In genomic region chr19:7069904-7070226, GRCh38 we compare ENCODE assay signal across 8 cellular contexts. TPM values are rescaled to one million over a fixed set of nuclear protein-coding genes. Genes with fewer than 3 reads are reported as not detected.
DNase-seq lines count a peak whose midpoint lies in the region; ATAC-seq and TF ChIP-seq lines count a peak whose summit lies in the region.

No MANE protein-coding gene starts in this region.

- no peak for DNase-seq in adrenal gland
- DNase-seq in thoracic aorta (ENCODE audit: low spot score): no peak
- DNase-seq in OCI-M2 (lab: John Stamatoyannopoulos, UW; ENCODE audit: unreplicated experiment): no peak
- DNase-seq in KBM-7: no peak

- intact Hi-C loops in adrenal gland (cut with DNase I): no loop called here

- H3K27ac ChIP-seq in BLaER1 (peak overlapping the region; percentile 90), adrenal gland (peak overlapping the region; percentile 17 to 78 (median 74)), layer of hippocampus (ENCODE audit: low read depth, low read length) (peak overlapping the region; percentile 81), thoracic aorta (peak overlapping the region; percentile 57 to 77)

- peaks cover 10% of the 10 kb centered on the region; the same call in 1 of the 2 replicates for H4K20me1 ChIP-seq in BLaER1

- H3K27me3 ChIP-seq in BLaER1: no peaks in the 10 kb centered on the region
- no peaks in the 10 kb centered on the region for H3K27me3 ChIP-seq in adrenal gland
- H3K27me3 ChIP-seq in layer of hippocampus (ENCODE audit: control insufficient read depth, insufficient read depth, low read length): no peaks in the 10 kb centered on the region
- no peaks in the 10 kb centered on the region for H3K27me3 ChIP-seq in thoracic aorta (replicated peaks; ENCODE audit: insufficient read depth)

- H3K4me1 ChIP-seq in BLaER1 (peaks cover 16% of the 10 kb centered on the region), adrenal gland (replicated peaks in 1 of 2) (peaks cover 5 to 14% of the 10 kb centered on the region in 2 donors), thoracic aorta (ENCODE audit: control insufficient read depth in 1 of 2, low read depth in 2 of 2) (peaks cover 4 to 11% of the 10 kb centered on the region in 2 donors)

- 0 to 2% (median 0%) methylated on average over 2 to 12 of the region's 12 CpGs for WGBS in adrenal gland, 4 donors

- no peak for TF ChIP-seq POLR2A in adrenal gland (IDR thresholded peaks at IDR 0.05)

- ATAC-seq in HG02885 (IDR thresholded peaks at IDR 0.05; ENCODE audit: poor library complexity, unreplicated experiment): peak; percentile 21
- ATAC-seq in thoracic aorta (ENCODE audit: insufficient number of reproducible peaks, low FRiP score, low read depth): no peak
- no peak for ATAC-seq in HG02588 (IDR thresholded peaks at IDR 0.05; ENCODE audit: unreplicated experiment)

- H3K36me3 ChIP-seq in BLaER1: peaks cover 44% of the 10 kb centered on the region
- peaks cover 0 to 35% of the 10 kb centered on the region in 2 donors for H3K36me3 ChIP-seq in adrenal gland (replicated peaks in 1 of 2)
- peaks cover 28% of the 10 kb centered on the region for H3K36me3 ChIP-seq in thoracic aorta

- H3K9me3 ChIP-seq in BLaER1: peaks cover 4% of the 10 kb centered on the region; the same call in 1 of the 2 replicates
- H3K9me3 ChIP-seq in adrenal gland (replicated peaks in 1 of 3): no peaks in the 10 kb centered on the region
- H3K9me3 ChIP-seq in thoracic aorta: no peaks in the 10 kb centered on the region

- in situ Hi-C loops in KBM-7 (cut with MboI; ENCODE audit: low pct_unique_long_range_greater_than_20kb, low sequenced_read_pairs): no loop called here

- H3K9ac ChIP-seq in BLaER1: peak overlapping the region; percentile 91

- H3K4me2 ChIP-seq in BLaER1: peak overlapping the region; percentile 90

- H3K4me3 ChIP-seq in BLaER1 (peak overlapping the region; percentile 98), adrenal gland (peak overlapping the region; percentile 65 to 90 (median 71)), thoracic aorta (peak overlapping the region; percentile 81)

- TF ChIP-seq CTCF in adrenal gland (IDR thresholded peaks at IDR 0.05) (no peak), thoracic aorta (IDR thresholded peaks at IDR 0.05) (no peak)

RNA-seq across cellular contexts. Expression of gene ZNF557, which starts 0.4 kb away (rescaled TPM):
- total RNA-seq in adrenal gland: 10 to 100 TPM in 3 of 8 donors, 1 to 10 TPM in 5; 7.7 to 13.7 (median 9.1) TPM
- 1 to 10 TPM; 2.2 to 4.7 (median 4.3) TPM for polyA plus RNA-seq in adrenal gland
- 10 to 100 TPM in 1 of 2 donors, 1 to 10 TPM in 1; 8.3 to 12.1 TPM for total RNA-seq in thoracic aorta

RNA-seq across cellular contexts. Expression of gene MBD3L3, which starts 11.4 kb away (rescaled TPM):
- total RNA-seq in adrenal gland: not detected
- not detected for polyA plus RNA-seq in adrenal gland
- not detected for total RNA-seq in thoracic aorta

RNA-seq across cellular contexts. Expression of gene MBD3L2, which starts 20.7 kb away (rescaled TPM):
- total RNA-seq in adrenal gland: not detected
- polyA plus RNA-seq in adrenal gland: not detected
- not detected for total RNA-seq in thoracic aorta

RNA-seq across cellular contexts. Expression of gene MBD3L4, which starts 29.9 kb away (rescaled TPM):
- total RNA-seq in adrenal gland (not detected), thoracic aorta (not detected)
- polyA plus RNA-seq in adrenal gland: not detected

RNA-seq across cellular contexts. Expression of gene MBD3L5, which starts 39.5 kb away (rescaled TPM):
- not detected for total RNA-seq in adrenal gland
- not detected for polyA plus RNA-seq in adrenal gland
- total RNA-seq in thoracic aorta: not detected
